In the genomic region with DNA sequence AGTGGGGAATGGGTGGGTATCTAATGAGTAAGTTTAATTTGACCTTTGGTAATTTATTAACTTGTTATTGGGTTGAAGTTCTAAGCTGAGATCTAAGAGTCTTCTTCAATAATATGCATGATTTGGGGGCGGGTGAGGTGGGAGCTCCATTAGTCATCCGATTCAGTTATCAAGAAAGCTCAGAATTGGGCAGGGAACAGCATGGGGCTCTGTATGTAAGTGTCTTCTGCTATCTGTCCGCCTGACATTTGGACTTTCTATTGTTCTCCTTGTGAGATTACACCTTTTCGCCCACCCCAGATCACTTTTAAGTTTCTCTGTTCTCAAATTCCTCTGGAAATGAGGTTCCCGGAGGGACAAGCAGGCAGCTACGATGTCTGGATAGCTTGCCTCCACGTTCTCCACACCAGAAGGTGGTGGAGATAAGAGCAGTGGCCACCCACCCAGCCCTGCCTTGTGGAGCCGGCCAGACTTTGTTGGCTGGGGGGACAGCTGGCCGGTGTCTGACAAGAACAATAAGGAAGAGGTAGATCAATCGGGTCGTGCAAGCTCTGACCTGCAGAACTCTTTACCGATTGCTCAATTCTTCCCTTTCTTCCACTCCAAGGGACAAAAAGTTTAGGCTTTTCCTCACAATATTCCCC, we compare ENCODE assay signal across 1 cellular context.
TF ChIP-seq lines count a peak whose summit lies in the region.

No MANE protein-coding gene starts in this region.

TF ChIP-seq in K562, 482 proteins besides CTCF, POLR2A, EP300 and RAD21 (continued from another document and continues in another):
- TF ChIP-seq NKRF (IDR thresholded peaks at IDR 0.05; ENCODE audit: borderline replicate concordance) (no peak), XRCC3 (IDR thresholded peaks at IDR 0.05) (no peak), THRB (CRISPR knock-in tag; conservative IDR thresholded peaks at IDR 0.05) (no peak), ZNF785 (CRISPR knock-in tag; IDR thresholded peaks at IDR 0.05) (no peak), MCM7 (IDR thresholded peaks at IDR 0.05) (no peak), CREB1 (IDR thresholded peaks at IDR 0.05) (peak; percentile 41; the same call in 1 of the 2 replicates), CREB1 (CRISPR knock-in tag; IDR thresholded peaks at IDR 0.05) (no peak), ARNT (IDR thresholded peaks at IDR 0.05) (peak; percentile 59 to 61; a peak in 2 of 4 replicates), JUND (IDR thresholded peaks at IDR 0.05; ENCODE audit: borderline replicate concordance, low read depth, low read length) (peak; percentile 32; the same call in 1 of the 2 replicates), JUND (tag; IDR thresholded peaks at IDR 0.05; ENCODE audit: borderline replicate concordance, low read depth, low read length) (0 out of 3 replicates have a peak, but pooled peaks have one; percentile 13), FOXM1 (IDR thresholded peaks at IDR 0.05; ENCODE audit: low read depth) (peak; percentile 84), FOXM1 (CRISPR knock-in tag; IDR thresholded peaks at IDR 0.05; ENCODE audit: low read depth) (no peak), BRCA1 (IDR thresholded peaks at IDR 0.05) (no peak), BRCA1 (CRISPR knock-in tag; IDR thresholded peaks at IDR 0.05) (no peak), MCM5 (IDR thresholded peaks at IDR 0.05; ENCODE audit: low read depth) (no peak), RBM22 (IDR thresholded peaks at IDR 0.05; ENCODE audit: low read depth, low read length, poor library complexity, severe bottlenecking) (no peak), DNMT1 (IDR thresholded peaks at IDR 0.05) (no peak), RBM39 (optimal IDR thresholded peaks at IDR 0.05; ENCODE audit: low read depth, low read length) (no peak), ATF2 (CRISPR knock-in tag; IDR thresholded peaks at IDR 0.05) (no peak), HNRNPL (IDR thresholded peaks at IDR 0.05; ENCODE audit: low read depth, low read length) (no peak), KLF10 (CRISPR knock-in tag; IDR thresholded peaks at IDR 0.05) (no peak), ZNF639 (CRISPR knock-in tag; conservative IDR thresholded peaks at IDR 0.05 in 1 of 2, IDR thresholded peaks at IDR 0.05 in 1 of 2) (no peak), TAF7 (tag; IDR thresholded peaks at IDR 0.05) (no peak), ZNF24 (IDR thresholded peaks at IDR 0.05) (no peak), PHF20 (IDR thresholded peaks at IDR 0.05; ENCODE audit: partially characterized antibody) (no peak), DMBX1 (CRISPR knock-in tag; IDR thresholded peaks at IDR 0.05; ENCODE audit: borderline replicate concordance) (peak; percentile 84), HMG20A (CRISPR knock-in tag; conservative IDR thresholded peaks at IDR 0.05) (no peak), POU5F1 (IDR thresholded peaks at IDR 0.05; ENCODE audit: borderline replicate concordance, low read depth, low read length, partially characterized antibody) (no peak), AFF4 (CRISPR knock-in tag; IDR thresholded peaks at IDR 0.05) (no peak), RB1 (IDR thresholded peaks at IDR 0.05; ENCODE audit: low read depth) (no peak), BCOR (IDR thresholded peaks at IDR 0.05) (peak; percentile 86), CHCHD3 (CRISPR knock-in tag; IDR thresholded peaks at IDR 0.05) (no peak), MAFK (IDR thresholded peaks at IDR 0.05; ENCODE audit: low read length) (no peak), GTF2F1 (IDR thresholded peaks at IDR 0.05; ENCODE audit: low read depth, low read length) (no peak), SRSF1 (IDR thresholded peaks at IDR 0.05; ENCODE audit: low read depth, low read length) (no peak)
- TF ChIP-seq, protein P1, sequence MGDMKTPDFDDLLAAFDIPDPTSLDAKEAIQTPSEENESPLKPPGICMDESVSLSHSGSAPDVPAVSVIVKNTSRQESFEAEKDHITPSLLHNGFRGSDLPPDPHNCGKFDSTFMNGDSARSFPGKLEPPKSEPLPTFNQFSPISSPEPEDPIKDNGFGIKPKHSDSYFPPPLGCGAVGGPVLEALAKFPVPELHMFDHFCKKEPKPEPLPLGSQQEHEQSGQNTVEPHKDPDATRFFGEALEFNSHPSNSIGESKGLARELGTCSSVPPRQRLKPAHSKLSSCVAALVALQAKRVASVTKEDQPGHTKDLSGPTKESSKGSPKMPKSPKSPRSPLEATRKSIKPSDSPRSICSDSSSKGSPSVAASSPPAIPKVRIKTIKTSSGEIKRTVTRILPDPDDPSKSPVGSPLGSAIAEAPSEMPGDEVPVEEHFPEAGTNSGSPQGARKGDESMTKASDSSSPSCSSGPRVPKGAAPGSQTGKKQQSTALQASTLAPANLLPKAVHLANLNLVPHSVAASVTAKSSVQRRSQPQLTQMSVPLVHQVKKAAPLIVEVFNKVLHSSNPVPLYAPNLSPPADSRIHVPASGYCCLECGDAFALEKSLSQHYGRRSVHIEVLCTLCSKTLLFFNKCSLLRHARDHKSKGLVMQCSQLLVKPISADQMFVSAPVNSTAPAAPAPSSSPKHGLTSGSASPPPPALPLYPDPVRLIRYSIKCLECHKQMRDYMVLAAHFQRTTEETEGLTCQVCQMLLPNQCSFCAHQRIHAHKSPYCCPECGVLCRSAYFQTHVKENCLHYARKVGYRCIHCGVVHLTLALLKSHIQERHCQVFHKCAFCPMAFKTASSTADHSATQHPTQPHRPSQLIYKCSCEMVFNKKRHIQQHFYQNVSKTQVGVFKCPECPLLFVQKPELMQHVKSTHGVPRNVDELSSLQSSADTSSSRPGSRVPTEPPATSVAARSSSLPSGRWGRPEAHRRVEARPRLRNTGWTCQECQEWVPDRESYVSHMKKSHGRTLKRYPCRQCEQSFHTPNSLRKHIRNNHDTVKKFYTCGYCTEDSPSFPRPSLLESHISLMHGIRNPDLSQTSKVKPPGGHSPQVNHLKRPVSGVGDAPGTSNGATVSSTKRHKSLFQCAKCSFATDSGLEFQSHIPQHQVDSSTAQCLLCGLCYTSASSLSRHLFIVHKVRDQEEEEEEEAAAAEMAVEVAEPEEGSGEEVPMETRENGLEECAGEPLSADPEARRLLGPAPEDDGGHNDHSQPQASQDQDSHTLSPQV (IDR thresholded peaks at IDR 0.05): no peak
- TF ChIP-seq, protein P2, sequence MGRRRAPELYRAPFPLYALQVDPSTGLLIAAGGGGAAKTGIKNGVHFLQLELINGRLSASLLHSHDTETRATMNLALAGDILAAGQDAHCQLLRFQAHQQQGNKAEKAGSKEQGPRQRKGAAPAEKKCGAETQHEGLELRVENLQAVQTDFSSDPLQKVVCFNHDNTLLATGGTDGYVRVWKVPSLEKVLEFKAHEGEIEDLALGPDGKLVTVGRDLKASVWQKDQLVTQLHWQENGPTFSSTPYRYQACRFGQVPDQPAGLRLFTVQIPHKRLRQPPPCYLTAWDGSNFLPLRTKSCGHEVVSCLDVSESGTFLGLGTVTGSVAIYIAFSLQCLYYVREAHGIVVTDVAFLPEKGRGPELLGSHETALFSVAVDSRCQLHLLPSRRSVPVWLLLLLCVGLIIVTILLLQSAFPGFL (CRISPR knock-in tag; IDR thresholded peaks at IDR 0.05): no peak
- TF ChIP-seq, protein P3, sequence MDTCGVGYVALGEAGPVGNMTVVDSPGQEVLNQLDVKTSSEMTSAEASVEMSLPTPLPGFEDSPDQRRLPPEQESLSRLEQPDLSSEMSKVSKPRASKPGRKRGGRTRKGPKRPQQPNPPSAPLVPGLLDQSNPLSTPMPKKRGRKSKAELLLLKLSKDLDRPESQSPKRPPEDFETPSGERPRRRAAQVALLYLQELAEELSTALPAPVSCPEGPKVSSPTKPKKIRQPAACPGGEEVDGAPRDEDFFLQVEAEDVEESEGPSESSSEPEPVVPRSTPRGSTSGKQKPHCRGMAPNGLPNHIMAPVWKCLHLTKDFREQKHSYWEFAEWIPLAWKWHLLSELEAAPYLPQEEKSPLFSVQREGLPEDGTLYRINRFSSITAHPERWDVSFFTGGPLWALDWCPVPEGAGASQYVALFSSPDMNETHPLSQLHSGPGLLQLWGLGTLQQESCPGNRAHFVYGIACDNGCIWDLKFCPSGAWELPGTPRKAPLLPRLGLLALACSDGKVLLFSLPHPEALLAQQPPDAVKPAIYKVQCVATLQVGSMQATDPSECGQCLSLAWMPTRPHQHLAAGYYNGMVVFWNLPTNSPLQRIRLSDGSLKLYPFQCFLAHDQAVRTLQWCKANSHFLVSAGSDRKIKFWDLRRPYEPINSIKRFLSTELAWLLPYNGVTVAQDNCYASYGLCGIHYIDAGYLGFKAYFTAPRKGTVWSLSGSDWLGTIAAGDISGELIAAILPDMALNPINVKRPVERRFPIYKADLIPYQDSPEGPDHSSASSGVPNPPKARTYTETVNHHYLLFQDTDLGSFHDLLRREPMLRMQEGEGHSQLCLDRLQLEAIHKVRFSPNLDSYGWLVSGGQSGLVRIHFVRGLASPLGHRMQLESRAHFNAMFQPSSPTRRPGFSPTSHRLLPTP (IDR thresholded peaks at IDR 0.05; ENCODE audit: borderline replicate concordance, extremely low read depth, insufficient read length): no peak
- TF ChIP-seq, protein P4, sequence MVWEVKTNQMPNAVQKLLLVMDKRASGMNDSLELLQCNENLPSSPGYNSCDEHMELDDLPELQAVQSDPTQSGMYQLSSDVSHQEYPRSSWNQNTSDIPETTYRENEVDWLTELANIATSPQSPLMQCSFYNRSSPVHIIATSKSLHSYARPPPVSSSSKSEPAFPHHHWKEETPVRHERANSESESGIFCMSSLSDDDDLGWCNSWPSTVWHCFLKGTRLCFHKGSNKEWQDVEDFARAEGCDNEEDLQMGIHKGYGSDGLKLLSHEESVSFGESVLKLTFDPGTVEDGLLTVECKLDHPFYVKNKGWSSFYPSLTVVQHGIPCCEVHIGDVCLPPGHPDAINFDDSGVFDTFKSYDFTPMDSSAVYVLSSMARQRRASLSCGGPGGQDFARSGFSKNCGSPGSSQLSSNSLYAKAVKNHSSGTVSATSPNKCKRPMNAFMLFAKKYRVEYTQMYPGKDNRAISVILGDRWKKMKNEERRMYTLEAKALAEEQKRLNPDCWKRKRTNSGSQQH (CRISPR knock-in tag; IDR thresholded peaks at IDR 0.05): no peak
